In genomic region chr9:68342265-68343025, GRCh38 we compare ENCODE assay signal across 11 cellular contexts. TPM values are rescaled to one million over a fixed set of nuclear protein-coding genes. Genes with fewer than 3 reads are reported as not detected.
DNase-seq lines count a peak whose midpoint lies in the region; ATAC-seq, FAIRE-seq and TF ChIP-seq lines count a peak whose summit lies in the region.
"Not testable (repeated sequence)": the region's sequence is repeated elsewhere in the genome, so short reads cannot be mapped to it uniquely, and the experiment has no call there.
"Had no signal": no experiment of that assay in that cellular context is flagged by ENCODE, and none has a peak within 500 bp of the region (broad histone marks: within the 10 kb centered on the region; RNA-seq: fewer than 3 reads in every experiment).

No MANE protein-coding gene starts in this region.

- peak overlapping the region; percentile 46 for H3K4me3 ChIP-seq in SJCRH30
- not testable (repeated sequence) for H3K4me3 ChIP-seq in HepG2 (replicated peaks in 1 of 3; ENCODE audit: insufficient read depth in 1 of 3, low read depth in 2 of 3, low read length in 3 of 3)

- H3K36me3 Mint-ChIP-seq in central memory CD8-positive, alpha-beta T cell (ENCODE audit: insufficient read depth): not testable (repeated sequence)

- not testable (repeated sequence) for TF ChIP-seq POLR2A in HepG2 (IDR thresholded peaks at IDR 0.05; ENCODE audit: insufficient read depth in 1 of 2, low read depth in 2 of 2, low read length in 2 of 2)

- TF ChIP-seq RAD21 in HepG2 (CRISPR knock-in tag; IDR thresholded peaks at IDR 0.05): not testable (repeated sequence)

- H3K9me3 ChIP-seq in SJCRH30 (replicated peaks); HepG2 (ENCODE audit: low read length): not testable (repeated sequence)

- not testable (repeated sequence) for FAIRE-seq in HepG2 (lab: Jason Lieb, UNC)

- CTCF ChIA-PET in HepG2 (lab: Yijun Ruan, JAX; ENCODE audit: low intra/inter-chr PET ratio, low total read pairs): not testable (repeated sequence)

- WGBS in HepG2 (ENCODE audit: low lambda C conversion rate): 3% methylated on average over 6 of the region's 10 CpGs

- not testable (repeated sequence) for H3K9ac ChIP-seq in HepG2 (ENCODE audit: insufficient read depth, low read depth, low read length)

- not testable (repeated sequence) for H3K79me2 ChIP-seq in HepG2 (ENCODE audit: insufficient read depth, low read length)

- not testable (repeated sequence) for H3K27me3 ChIP-seq in SJCRH30; HepG2 (ENCODE audit: control insufficient read depth in 1 of 2, insufficient read depth in 2 of 2, low read length in 2 of 2)

- not testable (repeated sequence) for H3K27ac Mint-ChIP-seq in central memory CD8-positive, alpha-beta T cell (ENCODE audit: low read depth)

- in situ Hi-C loops in HepG2 (cut with HindIII; ENCODE audit: extremely low pct_ligation_motif_present, low pct_unique_long_range_greater_than_20kb): not testable (repeated sequence)

- not testable (repeated sequence) for DNase-seq in SJCRH30; central memory CD8-positive, alpha-beta T cell (ENCODE audit: low spot score in 2 of 2); HepG2 (ENCODE audit: low spot score); sciatic nerve (ENCODE audit: low spot score)

- H2AFZ ChIP-seq in HepG2 (ENCODE audit: low read length): not testable (repeated sequence)

- not testable (repeated sequence) for TF ChIP-seq CTCF in HepG2 (CRISPR knock-in tag; IDR thresholded peaks at IDR 0.05)

- not testable (repeated sequence) for H3K9me3 Mint-ChIP-seq in central memory CD8-positive, alpha-beta T cell

- POLR2A ChIA-PET in HepG2 (lab: Yijun Ruan, JAX): not testable (repeated sequence)

- not testable (repeated sequence) for H3K4me1 ChIP-seq in SJCRH30; HepG2 (ENCODE audit: insufficient read depth, low read length)

- H3K36me3 ChIP-seq in SJCRH30; HepG2 (replicated peaks in 1 of 2; ENCODE audit: control insufficient read depth in 1 of 2, insufficient read depth in 2 of 2, low read length in 2 of 2): not testable (repeated sequence)

- not testable (repeated sequence) for H3K27ac ChIP-seq in SJCRH30; HepG2 (ENCODE audit: extremely low read length, insufficient read depth, low read length)

- not testable (repeated sequence) for BruUV-seq in HepG2 (replicated peaks; lab: Mats Ljungman, UMichigan)

- not testable (repeated sequence) for H4K20me1 ChIP-seq in HepG2 (ENCODE audit: insufficient read depth, low read length)

- not testable (repeated sequence) for TF ChIP-seq EP300 in HepG2 (IDR thresholded peaks at IDR 0.05; ENCODE audit: low read depth in 2 of 2, low read length in 2 of 2); HepG2 (CRISPR knock-in tag; IDR thresholded peaks at IDR 0.05; ENCODE audit: borderline replicate concordance)

- not testable (repeated sequence) for H3K27me3 Mint-ChIP-seq in central memory CD8-positive, alpha-beta T cell

- ATAC-seq in GM18502 (IDR thresholded peaks at IDR 0.05; ENCODE audit: poor library complexity, unreplicated experiment): peak; percentile 92
- peak; percentile 90 for ATAC-seq in GM19463 (IDR thresholded peaks at IDR 0.05; ENCODE audit: unreplicated experiment)
- ATAC-seq in HG02642 (IDR thresholded peaks at IDR 0.05; ENCODE audit: poor library complexity, unreplicated experiment): peak; percentile 90
- peak; percentile 65 for ATAC-seq in HG03280 (IDR thresholded peaks at IDR 0.05; ENCODE audit: unreplicated experiment)
- ATAC-seq in central memory CD8-positive, alpha-beta T cell (replicated peaks; ENCODE audit: extremely low read depth, poor library complexity, severe bottlenecking): peak; percentile 80
- ATAC-seq in HepG2: peak; percentile 94
- ATAC-seq in sciatic nerve: peak; percentile 81

- H3K4me2 ChIP-seq in HepG2 (ENCODE audit: low read depth, low read length): not testable (repeated sequence)

- not testable (repeated sequence) for H3K4me1 Mint-ChIP-seq in central memory CD8-positive, alpha-beta T cell

- H3K4me3 Mint-ChIP-seq in central memory CD8-positive, alpha-beta T cell: not testable (repeated sequence)

- intact Hi-C loops in HepG2 (cut with micrococcal nuclease; ENCODE audit: unreplicated experiment): loop anchor here (10.0 kb wide), 1 partner anchor 222 kb away; no protein-coding TSS in a partner anchor
- intact Hi-C loops in sciatic nerve (cut with DNase I): not testable (repeated sequence)

RNA-seq across cellular contexts. Expression of gene PGM5, which starts 14.0 kb away (rescaled TPM):
- 113 and 119 TPM in 2 replicates for total RNA-seq in SJCRH30 (2014; rRNA removed; shearing (Covaris generic))
- total RNA-seq in HepG2 (2016; rRNA removed; fragmentation: Illumina TruSeq; extraction: Trizol): not detected in 2 replicates
- total RNA-seq in HepG2 (2016; cell fraction: cytosol; rRNA removed; fragmentation: Illumina TruSeq; extraction: Trizol; ENCODE audit: low read depth): not detected in 2 replicates
- not detected in 2 replicates for total RNA-seq in HepG2 (2016; cell fraction: insoluble cytoplasmic fraction; rRNA removed; fragmentation: Illumina TruSeq; extraction: Trizol)
- total RNA-seq in HepG2 (2016; cell fraction: membrane; rRNA removed; fragmentation: Illumina TruSeq; extraction: Trizol): not detected in 2 replicates
- total RNA-seq in HepG2 (2016; cell fraction: nucleus; rRNA removed; fragmentation: Illumina TruSeq; extraction: Trizol): not detected in 2 replicates
- polyA plus RNA-seq in HepG2 (2011; rRNA removed): 0.01 TPM in 1 of 2 replicates, not detected in the other
- not detected in 2 replicates for polyA plus RNA-seq in HepG2 (2011; cell fraction: cytosol; rRNA removed)
- not detected in 2 replicates for polyA plus RNA-seq in HepG2 (2011; cell fraction: nucleus; rRNA removed)
- polyA plus RNA-seq in HepG2 (2012): not detected in 2 replicates
- not detected in 2 replicates for polyA plus RNA-seq in HepG2 (2016; cell fraction: cytosol; fragmentation: Illumina TruSeq; extraction: Trizol; ENCODE audit: low read depth)
- not detected in 2 replicates for polyA plus RNA-seq in HepG2 (2016; cell fraction: insoluble cytoplasmic fraction; fragmentation: Illumina TruSeq; extraction: Trizol; ENCODE audit: low read depth)
- not detected in 2 replicates for polyA plus RNA-seq in HepG2 (2016; cell fraction: membrane; fragmentation: Illumina TruSeq; extraction: Trizol; ENCODE audit: low read depth)
- not detected in 2 replicates for polyA plus RNA-seq in HepG2 (2016; cell fraction: nucleus; fragmentation: Illumina TruSeq; extraction: Trizol; ENCODE audit: insufficient read depth, low read depth)
- not detected in 2 replicates for polyA minus RNA-seq in HepG2 (2011; rRNA and poly(A)+ RNA removed; ENCODE audit: low replicate concordance)
- polyA minus RNA-seq in HepG2 (2011; cell fraction: cytosol; rRNA and poly(A)+ RNA removed): not detected in 2 replicates
- not detected in 2 replicates for polyA minus RNA-seq in HepG2 (2011; cell fraction: nucleus; rRNA and poly(A)+ RNA removed)
- 28.4 TPM for total RNA-seq in sciatic nerve
- total RNA-seq: activated naive CD4-positive, alpha-beta T cell treated with anti-CD3 and anti-CD28 coated beads for 36 hours had no signal

RNA-seq across cellular contexts. Expression of gene FOXD4L3, which starts 39.8 kb away (rescaled TPM):
- 0.71 and 0.86 TPM in 2 replicates for total RNA-seq in SJCRH30 (2014; rRNA removed; shearing (Covaris generic))
- total RNA-seq in HepG2 (2016; rRNA removed; fragmentation: Illumina TruSeq; extraction: Trizol) (not detected in 2 replicates), sciatic nerve (not detected)
- total RNA-seq in HepG2 (2016; cell fraction: cytosol; rRNA removed; fragmentation: Illumina TruSeq; extraction: Trizol; ENCODE audit: low read depth): not detected in 2 replicates
- 0.15 TPM in 1 of 2 replicates, not detected in the other for total RNA-seq in HepG2 (2016; cell fraction: insoluble cytoplasmic fraction; rRNA removed; fragmentation: Illumina TruSeq; extraction: Trizol)
- not detected in 2 replicates for total RNA-seq in HepG2 (2016; cell fraction: membrane; rRNA removed; fragmentation: Illumina TruSeq; extraction: Trizol)
- 0.28 TPM in 1 of 2 replicates, not detected in the other for total RNA-seq in HepG2 (2016; cell fraction: nucleus; rRNA removed; fragmentation: Illumina TruSeq; extraction: Trizol)
- 0.07 and 0.20 TPM in 2 replicates for polyA plus RNA-seq in HepG2 (2011; rRNA removed)
- 0.04 TPM in 1 of 2 replicates, not detected in the other for polyA plus RNA-seq in HepG2 (2011; cell fraction: cytosol; rRNA removed)
- polyA plus RNA-seq in HepG2 (2011; cell fraction: nucleus; rRNA removed): 0.83 and 0.98 TPM in 2 replicates
- 0.12 TPM in 1 of 2 replicates, not detected in the other for polyA plus RNA-seq in HepG2 (2012)
- polyA plus RNA-seq in HepG2 (2016; cell fraction: cytosol; fragmentation: Illumina TruSeq; extraction: Trizol; ENCODE audit: low read depth): 0.09 TPM in 1 of 2 replicates, not detected in the other
- not detected in 2 replicates for polyA plus RNA-seq in HepG2 (2016; cell fraction: insoluble cytoplasmic fraction; fragmentation: Illumina TruSeq; extraction: Trizol; ENCODE audit: low read depth)
- 0.13 TPM in 1 of 2 replicates, not detected in the other for polyA plus RNA-seq in HepG2 (2016; cell fraction: membrane; fragmentation: Illumina TruSeq; extraction: Trizol; ENCODE audit: low read depth)
- 0.31 TPM in 1 of 2 replicates, not detected in the other for polyA plus RNA-seq in HepG2 (2016; cell fraction: nucleus; fragmentation: Illumina TruSeq; extraction: Trizol; ENCODE audit: insufficient read depth, low read depth)
- 0.30 TPM in 1 of 2 replicates, not detected in the other for polyA minus RNA-seq in HepG2 (2011; rRNA and poly(A)+ RNA removed; ENCODE audit: low replicate concordance)
- polyA minus RNA-seq in HepG2 (2011; cell fraction: cytosol; rRNA and poly(A)+ RNA removed): not detected in 2 replicates
- polyA minus RNA-seq in HepG2 (2011; cell fraction: nucleus; rRNA and poly(A)+ RNA removed): 1.6 and 2.1 TPM in 2 replicates
- total RNA-seq: activated naive CD4-positive, alpha-beta T cell treated with anti-CD3 and anti-CD28 coated beads for 36 hours; bronchial epithelial cell; H7 had no signal

Comparison
In these comparisons a context has a peak if more than half of its experiments do, and no peak if none do; other contexts are left out.
1. RNA of gene PGM5, which starts 14.0 kb away (total RNA-seq): 113 to 119 TPM in SJCRH30 and 28.4 TPM in sciatic nerve (single experiment); not detected in HepG2; every median in the first group is over 10 times any median in the second.
2. Peak in every context shown above with its lines, with median percentiles within 50 percentile points of each other: ATAC-seq.